ENCODE assay signal across 24 cellular contexts in the genomic region with DNA sequence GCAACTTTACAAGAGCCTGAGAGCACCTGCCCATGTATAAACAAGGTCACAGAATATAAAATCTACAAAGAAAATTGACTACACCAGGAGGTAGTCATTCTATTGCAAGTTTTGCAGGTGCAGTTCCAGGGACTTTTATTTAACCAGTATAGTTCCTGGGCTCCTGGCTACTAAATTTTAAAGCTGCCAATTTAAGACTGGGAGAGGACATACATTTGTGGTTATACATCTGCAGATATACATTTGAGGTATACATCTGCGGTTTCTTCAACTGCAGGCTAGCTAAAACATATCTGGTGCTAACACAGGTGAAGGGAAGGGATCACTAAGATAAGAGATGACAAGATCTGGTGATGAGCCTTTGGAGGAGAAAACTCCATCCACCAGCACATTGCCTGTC.
"Had no signal": no experiment of that assay in that cellular context is flagged by ENCODE, and none has a peak within 500 bp of the region (broad histone marks: within the 10 kb centered on the region; RNA-seq: fewer than 3 reads in every experiment).

No MANE protein-coding gene starts in this region.

- H3K79me2 ChIP-seq: hepatocyte had no signal

- DNase-seq: heart right ventricle; left ventricle myocardium inferior; mesendoderm; mucosa of descending colon; naive thymus-derived CD4-positive, alpha-beta T cell; ovary; posterior cingulate gyrus; retina; right cardiac atrium; stimulated activated CD4-positive, alpha-beta T cell treated with anti-CD3 and anti-CD28 coated beads, Interleukin-12 subunit alpha, Interleukin-12 subunit beta, amount 100 ng/mL, for 4 hours; stimulated activated CD4-positive, alpha-beta T cell treated with anti-CD3 and anti-CD28 coated beads, Interleukin-15, amount 100 ng/mL, for 24 hours; stimulated activated CD4-positive, alpha-beta T cell treated with anti-CD3 and anti-CD28 coated beads, Interleukin-2, amount 100 ng/mL, for 24 hours; stimulated activated CD4-positive, alpha-beta T cell treated with anti-CD3 and anti-CD28 coated beads, Interleukin-4, amount 100 ng/mL, for 1 hour; stimulated activated naive B cell treated with anti-CD40 and anti-IgM and Interleukin-4, amounts not matched to agents 10 μg/mL and 1 μg/mL and 100 μg/mL, for 72 hours; stimulated activated naive CD8-positive, alpha-beta T cell treated with anti-CD3 and anti-CD28 coated beads, Interleukin-15, Interleukin-2, amounts not matched to agents 100 U/mL and 50 U/mL, for 24 hours; stomach; testis; thyroid gland; transverse colon; upper lobe of right lung had no signal

- H3K27me3 ChIP-seq: hepatocyte, ovary, stomach, testis, thyroid gland, transverse colon, upper lobe of right lung had no signal

- H3K36me3 ChIP-seq: heart right ventricle, left ventricle myocardium inferior, ovary, prostate gland, stomach, thyroid gland, transverse colon, upper lobe of right lung had no signal

- H2AFZ ChIP-seq: hepatocyte had no signal

- H3K27ac ChIP-seq: heart right ventricle, hepatocyte, left ventricle myocardium inferior, ovary, prostate gland, skin epidermis, stomach, testis, thyroid gland, transverse colon, upper lobe of right lung had no signal

- H3K4me2 ChIP-seq: hepatocyte had no signal

- H3K4me3 ChIP-seq: heart right ventricle, hepatocyte, left ventricle myocardium inferior, lung, mucosa of descending colon, ovary, prostate gland, skin epidermis, stomach, testis, thyroid gland, transverse colon, upper lobe of right lung had no signal

- H3K4me1 ChIP-seq: heart right ventricle, left ventricle myocardium inferior, prostate gland, stomach, testis, thyroid gland, transverse colon, upper lobe of right lung had no signal

- H3K9me3 ChIP-seq: heart right ventricle, left ventricle myocardium inferior, mucosa of descending colon, ovary, prostate gland, stomach, testis, thyroid gland, transverse colon, upper lobe of right lung had no signal
